In the genomic region with DNA sequence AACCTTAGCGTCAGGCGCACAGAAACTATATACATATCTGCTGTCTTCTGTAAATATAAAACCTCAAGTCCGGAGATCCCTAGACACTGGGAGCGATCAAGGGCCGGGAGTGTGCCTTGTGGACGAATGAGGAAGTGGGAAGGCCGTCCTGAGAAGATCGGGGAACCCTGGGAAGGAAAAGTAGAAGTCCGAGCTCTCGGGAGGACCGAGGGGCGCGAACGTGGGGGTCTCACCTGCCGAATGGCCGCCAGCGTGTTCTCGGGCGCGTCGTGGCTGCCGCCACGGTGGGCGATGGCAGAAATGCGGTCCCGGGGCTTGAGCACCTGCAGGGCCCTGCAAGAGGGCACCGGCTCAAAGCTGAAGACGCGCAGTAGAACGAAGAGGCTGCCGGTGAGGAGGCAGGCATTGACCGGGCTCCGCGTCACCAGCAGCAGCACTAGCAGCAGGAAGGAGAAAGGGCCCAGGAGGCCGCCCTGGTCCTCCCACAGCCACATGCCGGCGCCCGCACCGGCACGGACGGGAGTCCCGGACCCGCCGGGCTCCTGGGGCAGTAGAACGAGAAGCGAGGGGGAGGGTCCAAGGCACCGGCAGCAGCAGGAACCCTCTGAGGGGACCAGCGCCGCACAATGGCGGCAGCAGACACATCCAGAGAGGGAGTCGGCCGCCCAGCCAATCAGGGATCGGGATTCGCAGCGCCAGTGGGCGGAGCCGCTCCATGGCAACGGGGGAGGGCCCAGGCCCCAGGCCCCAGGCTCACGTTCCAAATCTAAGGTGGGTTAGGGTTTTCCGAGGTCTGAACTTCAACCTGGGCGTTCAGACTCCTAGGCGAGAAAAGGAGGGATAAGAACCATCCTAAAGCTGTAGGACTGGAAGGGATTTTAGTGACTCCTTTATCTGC, we compare ENCODE assay signal across 8 cellular contexts. TPM values are rescaled to one million over a fixed set of nuclear protein-coding genes. Genes with fewer than 3 reads are reported as not detected.
A peak's percentile ranks its signal among the peaks of the same experiment; 100 is the strongest.
DNase-seq lines count a peak whose midpoint lies in the region; ATAC-seq and TF ChIP-seq lines count a peak whose summit lies in the region.

A gene with protein sequence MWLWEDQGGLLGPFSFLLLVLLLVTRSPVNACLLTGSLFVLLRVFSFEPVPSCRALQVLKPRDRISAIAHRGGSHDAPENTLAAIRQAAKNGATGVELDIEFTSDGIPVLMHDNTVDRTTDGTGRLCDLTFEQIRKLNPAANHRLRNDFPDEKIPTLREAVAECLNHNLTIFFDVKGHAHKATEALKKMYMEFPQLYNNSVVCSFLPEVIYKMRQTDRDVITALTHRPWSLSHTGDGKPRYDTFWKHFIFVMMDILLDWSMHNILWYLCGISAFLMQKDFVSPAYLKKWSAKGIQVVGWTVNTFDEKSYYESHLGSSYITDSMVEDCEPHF (minus strand): TSS at position 628 of the 898 bp plus-strand sequence. CDS start 134 bp downstream, at position 494.

- H3K4me3 Mint-ChIP-seq in dendritic cell treated with granulocyte-macrophage colony-stimulating factor and Interleukin-4, amounts not matched to agents 40 ng/mL and 50 ng/mL, for 4 days = peak within 1 kb of the TSS; percentile 90

- H3K27ac ChIP-seq in left lung = peak within 1 kb of the TSS; percentile 93 to 97

- intact Hi-C loops in dendritic cell treated with granulocyte-macrophage colony-stimulating factor and Interleukin-4, amounts not matched to agents 40 ng/mL and 50 ng/mL, for 4 days (cut with micrococcal nuclease) = loop anchor here (10.0 kb wide), 1 partner anchor 457 kb away; a partner anchor contains a TSS
- intact Hi-C loops in left lung (cut with DNase I) = no loop called here

- peaks cover 0 to under 1% of the 10 kb centered on the region in 2 donors for H3K36me3 ChIP-seq in left lung

- DNase-seq in C1 segment of cervical spinal cord (lab: John Stamatoyannopoulos, UW) (peak; percentile 80 to 95 (median 93)), NCI-H526 (lab: John Stamatoyannopoulos, UW) (peak; percentile 87 to 96), left lung (peak; percentile 96 to 99)
- DNase-seq in activated CD4-positive, alpha-beta T cell treated with anti-CD3 and anti-CD28 coated beads, Interleukin-2, amount 50 U/mL, for 1 hour = peak; percentile 94
- DNase-seq in stimulated activated CD4-positive, alpha-beta T cell treated with anti-CD3 and anti-CD28 coated beads, Interleukin-2, amount 100 ng/mL, for 48 hours = peak; percentile 90

- H3K27me3 ChIP-seq in left lung = no peaks in the 10 kb centered on the region

- H3K9me3 ChIP-seq in left lung = no peaks in the 10 kb centered on the region

- H3K9me3 Mint-ChIP-seq in dendritic cell treated with granulocyte-macrophage colony-stimulating factor and Interleukin-4, amounts not matched to agents 40 ng/mL and 50 ng/mL, for 4 days = no peaks in the 10 kb centered on the region

- peaks cover 30 to 68% of the 10 kb centered on the region in 2 donors for H3K4me1 ChIP-seq in left lung

- TF ChIP-seq CTCF in left lung (IDR thresholded peaks at IDR 0.05) = peak in 1 of 2 donors; percentile 6

- peak within 1 kb of the TSS; percentile 93 to 98 for H3K4me3 ChIP-seq in left lung

- ATAC-seq in GM19324 (IDR thresholded peaks at IDR 0.05; ENCODE audit: low FRiP score, unreplicated experiment) (peak; percentile 77), HG03469 (IDR thresholded peaks at IDR 0.05; ENCODE audit: unreplicated experiment) (peak; percentile 69), left lung (peak; percentile 84)

- H3K27me3 Mint-ChIP-seq in dendritic cell treated with granulocyte-macrophage colony-stimulating factor and Interleukin-4, amounts not matched to agents 40 ng/mL and 50 ng/mL, for 4 days = no peaks in the 10 kb centered on the region

- H3K36me3 Mint-ChIP-seq in dendritic cell treated with granulocyte-macrophage colony-stimulating factor and Interleukin-4, amounts not matched to agents 40 ng/mL and 50 ng/mL, for 4 days (ENCODE audit: low read depth) = peaks cover 34% of the 10 kb centered on the region

- peaks cover 55% of the 10 kb centered on the region for H3K4me1 Mint-ChIP-seq in dendritic cell treated with granulocyte-macrophage colony-stimulating factor and Interleukin-4, amounts not matched to agents 40 ng/mL and 50 ng/mL, for 4 days (ENCODE audit: low read depth)

- peak within 1 kb of the TSS; percentile 96 for H3K27ac Mint-ChIP-seq in dendritic cell treated with granulocyte-macrophage colony-stimulating factor and Interleukin-4, amounts not matched to agents 40 ng/mL and 50 ng/mL, for 4 days

RNA-seq across cellular contexts. Expression of the gene that starts here (rescaled TPM):
- 100 to 1,000 TPM in 1 of 2 donors, 10 to 100 TPM in 1; 84.6 to 111 TPM for total RNA-seq in left lung

Comparison
In these comparisons a context has a peak if more than half of its experiments do, and no peak if none do; other contexts are left out.
1. Peak in every context shown above with its lines: DNase-seq, ATAC-seq, H3K4me3 ChIP-seq and H3K27ac ChIP-seq.